In genomic region chr10:21261705-21262285, GRCh38 we compare ENCODE assay signal across 27 cellular contexts.
A peak's percentile ranks its signal among the peaks of the same experiment; 100 is the strongest.
DNase-seq lines count a peak whose midpoint lies in the region; ATAC-seq and TF ChIP-seq lines count a peak whose summit lies in the region.
"Had no signal": no experiment of that assay in that cellular context is flagged by ENCODE, and none has a peak within 500 bp of the region (broad histone marks: within the 10 kb centered on the region; RNA-seq: fewer than 3 reads in every experiment).

No MANE protein-coding gene starts in this region.

- peak overlapping the region; percentile 57 to 72 (median 69) for H3K4me3 Mint-ChIP-seq in brain
- H3K4me3 Mint-ChIP-seq: activated CD8-positive, alpha-beta T cell treated with anti-CD3 and anti-CD28 coated beads for 36 hours; IgD-negative memory B cell; stimulated activated naive CD8-positive, alpha-beta T cell treated with anti-CD3 and anti-CD28 coated beads, Interleukin-15, Interleukin-2, amounts not matched to agents 100 ng/mL and 50 ng/mL, for 24 hours had no signal

- ATAC-seq in GM21390 (IDR thresholded peaks at IDR 0.05; ENCODE audit: unreplicated experiment) (no peak), HG02981 (IDR thresholded peaks at IDR 0.05; ENCODE audit: unreplicated experiment) (no peak)
- ATAC-seq: activated CD8-positive, alpha-beta T cell treated with anti-CD3 and anti-CD28 coated beads for 36 hours; right cardiac atrium had no signal

- peaks cover 28% of the 10 kb centered on the region for H3K4me1 Mint-ChIP-seq in brain
- H3K4me1 Mint-ChIP-seq: IgD-negative memory B cell had no signal

- H3K4me1 ChIP-seq in testis: no peaks in the 10 kb centered on the region
- H3K4me1 ChIP-seq: colonic mucosa, esophagus muscularis mucosa, Peyer's patch had no signal

- H3K27me3 Mint-ChIP-seq in brain: no peaks in the 10 kb centered on the region

- no peaks in the 10 kb centered on the region for H3K27me3 ChIP-seq in testis
- H3K27me3 ChIP-seq: breast epithelium, colonic mucosa, esophagus muscularis mucosa, hepatocyte, ovary, Peyer's patch, SJSA1, thyroid gland had no signal

- WGBS in testis, 2 donors: 88 to 89% methylated on average over 17 of the region's 17 CpGs

- H3K27ac ChIP-seq in testis: no peak overlapping the region
- H3K27ac ChIP-seq: breast epithelium, C4-2B, colonic mucosa, esophagus muscularis mucosa, hepatocyte, ovary, Peyer's patch, SJSA1 had no signal

- H3K9me3 ChIP-seq in testis: no peaks in the 10 kb centered on the region
- H3K9me3 ChIP-seq: breast epithelium, colonic mucosa, esophagus muscularis mucosa, ovary, Peyer's patch, SJSA1, thyroid gland had no signal

- TF ChIP-seq CTCF in brain (conservative IDR thresholded peaks at IDR 0.05) (no peak), testis (IDR thresholded peaks at IDR 0.05) (no peak)

- peaks cover 0 to 3% (median 0%) of the 10 kb centered on the region in 5 experiments for H3K9me3 Mint-ChIP-seq in brain
- H3K9me3 Mint-ChIP-seq: IgD-negative memory B cell; stimulated activated naive CD8-positive, alpha-beta T cell treated with anti-CD3 and anti-CD28 coated beads, Interleukin-15, Interleukin-2, amounts not matched to agents 100 ng/mL and 50 ng/mL, for 24 hours had no signal

- peak overlapping the region; percentile 68 to 95 (median 90) for H3K27ac Mint-ChIP-seq in brain
- H3K27ac Mint-ChIP-seq: activated CD8-positive, alpha-beta T cell treated with anti-CD3 and anti-CD28 coated beads for 36 hours; IgD-negative memory B cell; stimulated activated naive CD8-positive, alpha-beta T cell treated with anti-CD3 and anti-CD28 coated beads, Interleukin-15, Interleukin-2, amounts not matched to agents 100 ng/mL and 50 ng/mL, for 24 hours had no signal

- no peak for TF ChIP-seq POLR2A in testis (IDR thresholded peaks at IDR 0.05)

- H3K4me3 ChIP-seq in testis: no peak overlapping the region
- H3K4me3 ChIP-seq: breast epithelium, colonic mucosa, esophagus muscularis mucosa, hepatocyte, ovary, Peyer's patch, SJSA1, thyroid gland had no signal

- DNase-seq in NCI-H2227 (lab: John Stamatoyannopoulos, UW; ENCODE audit: unreplicated experiment) (peak; percentile 43), mesenteric fat pad (ENCODE audit: low spot score) (peak; percentile 43), putamen (ENCODE audit: low spot score) (peak; percentile 42), NCI-H2081 (lab: John Stamatoyannopoulos, UW) (no peak), testis (no peak)
- DNase-seq: activated CD4-positive, alpha-beta T cell treated with anti-CD3 and anti-CD28 coated beads for 1 hour; activated CD8-positive, alpha-beta T cell treated with anti-CD3 and anti-CD28 coated beads for 36 hours; activated effector memory CD4-positive, alpha-beta T cell treated with anti-CD3 and anti-CD28 coated beads, Interleukin-2, amount 50 U/mL, for 16 hours; colonic mucosa; foreskin melanocyte; NCI-H1105; NCI-H524; ovary; Peyer's patch; right cardiac atrium; T-helper 1 cell; thyroid gland had no signal

- no peaks in the 10 kb centered on the region for H3K36me3 Mint-ChIP-seq in brain
- H3K36me3 Mint-ChIP-seq: IgD-negative memory B cell had no signal

- intact Hi-C loops in testis (cut with DNase I; ENCODE audit: low total_unique reads): loop anchor here (10.0 kb wide), 1 partner anchor 407 kb away; no protein-coding TSS in a partner anchor

- no peaks in the 10 kb centered on the region for H3K36me3 ChIP-seq in testis (ENCODE audit: low read depth, missing control alignments)
- H3K36me3 ChIP-seq: breast epithelium, colonic mucosa, esophagus muscularis mucosa, ovary, Peyer's patch, SJSA1, thyroid gland had no signal

Comparison
In these comparisons a context has a peak if more than half of its experiments do, and no peak if none do; other contexts are left out.
1. DNase-seq: peak in NCI-H2227 (single experiment), mesenteric fat pad (single experiment) and putamen (single experiment); none in NCI-H2081 (0 of 2) and testis (single experiment).